8 cellular contexts compared by ENCODE assay signal in the genomic region with DNA sequence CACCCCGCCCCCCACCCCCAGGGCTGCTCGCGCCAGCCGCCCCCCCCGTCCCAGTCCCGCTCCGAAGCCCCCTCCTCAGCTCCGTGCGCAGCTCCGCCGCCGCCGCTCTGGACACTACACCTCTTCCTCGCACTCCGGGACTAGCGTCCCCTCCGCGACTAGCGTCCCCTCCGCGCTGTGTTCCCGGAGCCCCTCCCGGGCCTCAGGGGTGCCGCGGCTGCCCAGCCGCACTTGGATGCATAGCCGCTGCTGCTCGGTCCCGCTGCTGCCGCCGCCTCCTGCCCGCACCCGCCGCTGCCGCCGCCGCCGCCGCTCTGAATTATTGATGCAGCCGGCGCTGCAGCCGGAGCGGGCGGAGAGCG. TPM values are rescaled to one million over a fixed set of nuclear protein-coding genes. Genes with fewer than 3 reads are reported as not detected.
DNase-seq lines count a peak whose midpoint lies in the region; ATAC-seq, FAIRE-seq and TF ChIP-seq lines count a peak whose summit lies in the region.

A gene (minus strand): TSS at position 358 of the 362 bp plus-strand sequence. CDS start 373 bp downstream, outside the sequence.

- TF ChIP-seq POLR2A in prostate gland (IDR thresholded peaks at IDR 0.05), result no peak

- peak within 1 kb of the TSS; percentile 62; the same call in 1 of the 2 replicates for H3K9ac ChIP-seq in HUES64 (ENCODE audit: low read depth, low read length)
- H3K9ac ChIP-seq in kidney (ENCODE audit: low read length in 2 of 2), result no peak within 1 kb of the TSS

- peak within 1 kb of the TSS; percentile 73 for H3K4me3 ChIP-seq in HUES64 (ENCODE audit: low read length)
- peak within 1 kb of the TSS; percentile 29 for H3K4me3 ChIP-seq in epithelial cell of esophagus (ENCODE audit: low read length)
- H3K4me3 ChIP-seq in prostate gland, result peak within 1 kb of the TSS; percentile 17 to 36
- no peak within 1 kb of the TSS for H3K4me3 ChIP-seq in kidney (ENCODE audit: low read length in 2 of 2)

- intact Hi-C loops in prostate gland (cut with DNase I) (no loop called here), kidney (cut with DNase I) (no loop called here)

- no peak for FAIRE-seq in kidney (lab: Jason Lieb, UNC)

- H3K36me3 ChIP-seq in HUES64 (ENCODE audit: insufficient read depth, low read length), result no peaks in the 10 kb centered on the region
- H3K36me3 ChIP-seq in prostate gland, result no peaks in the 10 kb centered on the region
- no peaks in the 10 kb centered on the region for H3K36me3 ChIP-seq in kidney (ENCODE audit: control insufficient read depth in 1 of 2, insufficient read depth in 2 of 2, low read length in 2 of 2)

- H3K9me3 ChIP-seq in HUES64 (ENCODE audit: insufficient read depth, low read depth, low read length) (no peaks in the 10 kb centered on the region), prostate gland (no peaks in the 10 kb centered on the region), kidney (ENCODE audit: control insufficient read depth in 1 of 2, low read length in 2 of 2) (no peaks in the 10 kb centered on the region)

- H3K4me1 ChIP-seq in HUES64 (ENCODE audit: insufficient read depth, low read length) (peaks cover 35% of the 10 kb centered on the region), prostate gland (replicated peaks) (no peaks in the 10 kb centered on the region), kidney (ENCODE audit: control insufficient read depth in 1 of 2, insufficient read depth in 1 of 2, low read depth in 1 of 2, low read length in 2 of 2) (no peaks in the 10 kb centered on the region)

- DNase-seq in epithelial cell of esophagus (ENCODE audit: low read depth) (no peak), prostate gland (ENCODE audit: low spot score) (no peak), kidney (no peak), AML-193 (lab: John Stamatoyannopoulos, UW) (no peak)

- H3K27me3 ChIP-seq in HUES64 (ENCODE audit: insufficient read depth, low read length) (peaks cover 92% of the 10 kb centered on the region), prostate gland (replicated peaks; ENCODE audit: insufficient read depth) (peaks cover 33% of the 10 kb centered on the region)

- WGBS in HUES64, result under 1% methylated on average over 43 of the region's 45 CpGs
- under 1% methylated on average over 42 of the region's 45 CpGs for WGBS in prostate gland

- peak; percentile 1 for ATAC-seq in GM18867 (IDR thresholded peaks at IDR 0.05; ENCODE audit: unreplicated experiment)
- no peak for ATAC-seq in GM21423 (IDR thresholded peaks at IDR 0.05; ENCODE audit: unreplicated experiment)
- no peak for ATAC-seq in GM21619 (IDR thresholded peaks at IDR 0.05; ENCODE audit: unreplicated experiment)

- TF ChIP-seq CTCF in epithelial cell of esophagus (IDR thresholded peaks at IDR 0.05; ENCODE audit: insufficient read depth, low read depth, low read length, missing control alignments) (no peak), prostate gland (IDR thresholded peaks at IDR 0.05) (no peak), kidney (IDR thresholded peaks at IDR 0.05; ENCODE audit: borderline replicate concordance, extremely low read depth, insufficient read depth) (no peak)

- no peak within 1 kb of the TSS; the same call in 1 of the 2 replicates for H3K27ac ChIP-seq in HUES64 (ENCODE audit: low read depth, low read length)
- no peak within 1 kb of the TSS for H3K27ac ChIP-seq in prostate gland
- no peak within 1 kb of the TSS for H3K27ac ChIP-seq in kidney (ENCODE audit: low read depth in 2 of 2, low read length in 2 of 2)

RNA-seq across cellular contexts. Expression of the gene that starts here (rescaled TPM):
- polyA plus RNA-seq in HUES64 (2013, experiment 1 of 2), result 3.3 TPM
- 3.1 TPM for polyA plus RNA-seq in HUES64 (2013, experiment 2 of 2)
- total RNA-seq in prostate gland (1 to 10 TPM in 1 of 2 donors, not detected in 1; 3.7 TPM), kidney (0.25 TPM)
- 0.73 TPM for polyA plus RNA-seq in kidney (ENCODE audit: insufficient read depth, low read depth, low replicate concordance)

Comparison
In these comparisons a context has a peak if more than half of its experiments do, and no peak if none do; other contexts are left out.
1. H3K4me3 ChIP-seq: peak in HUES64 (single experiment), epithelial cell of esophagus (single experiment) and prostate gland (2 of 2); none in kidney (0 of 2).